ENCODE assay signal across 12 cellular contexts in genomic region chr6:20455175-20456075, GRCh38. TPM values are rescaled to one million over a fixed set of nuclear protein-coding genes. Genes with fewer than 3 reads are reported as not detected.
DNase-seq lines count a peak whose midpoint lies in the region; ATAC-seq and TF ChIP-seq lines count a peak whose summit lies in the region.
"Had no signal": no experiment of that assay in that cellular context is flagged by ENCODE, and none has a peak within 500 bp of the region (broad histone marks: within the 10 kb centered on the region; RNA-seq: fewer than 3 reads in every experiment).

No MANE protein-coding gene starts in this region.

- no peak overlapping the region for H3K4me2 ChIP-seq in neuronal stem cell (ENCODE audit: insufficient read depth, low read length, poor library complexity, severe bottlenecking)

- no peaks in the 10 kb centered on the region for H3K27me3 Mint-ChIP-seq in MCF 10A (ENCODE audit: insufficient read depth, unreplicated experiment)
- H3K27me3 Mint-ChIP-seq: activated naive CD8-positive, alpha-beta T cell treated with anti-CD3 and anti-CD28 coated beads, Interleukin-2, amount 10 ng/mL, durations not matched to agents 7 days and 5 days had no signal

- H3K27ac Mint-ChIP-seq in MCF 10A (ENCODE audit: low read depth, unreplicated experiment), result peak overlapping the region; percentile 43
- H3K27ac Mint-ChIP-seq: activated naive CD8-positive, alpha-beta T cell treated with anti-CD3 and anti-CD28 coated beads, Interleukin-2, amount 10 ng/mL, durations not matched to agents 7 days and 5 days had no signal

- H2BK12ac ChIP-seq in neuronal stem cell (ENCODE audit: low read length), result no peak overlapping the region

- no TSS peak for BruUV-seq in MCF 10A (replicated peaks; lab: Mats Ljungman, UMichigan)

- H3K9ac ChIP-seq in neuronal stem cell (ENCODE audit: low read depth, low read length, poor library complexity), result no peak overlapping the region

- CTCF ChIA-PET in MCF 10A (lab: Yijun Ruan, JAX), result interaction anchor here (0.6 to 1.3 kb wide), 4 partner anchors 11 to 820 kb away, joined by 3 to 4 read pairs (median 3); no protein-coding TSS in a partner anchor

- TF ChIP-seq POLR2A in breast epithelium (IDR thresholded peaks at IDR 0.05), result no peak

- H3K14ac ChIP-seq in neuronal stem cell (ENCODE audit: low read length), result no peak overlapping the region

- H3K4me1 ChIP-seq in breast epithelium (no peaks in the 10 kb centered on the region), thoracic aorta (ENCODE audit: control insufficient read depth in 1 of 2, low read depth in 2 of 2) (peaks cover 22 to 42% of the 10 kb centered on the region in 2 donors), neuronal stem cell (ENCODE audit: control insufficient read depth in 2 of 2, insufficient read depth in 1 of 2, low read depth in 1 of 2, low read length in 2 of 2) (no peaks in the 10 kb centered on the region)

- H3K23ac ChIP-seq in neuronal stem cell (ENCODE audit: low read depth, low read length, poor library complexity), result no peak overlapping the region

- peaks cover 21% of the 10 kb centered on the region for H3K36me3 Mint-ChIP-seq in MCF 10A (ENCODE audit: insufficient read depth, unreplicated experiment)

- peak overlapping the region in 1 of 2 donors; percentile 21 for H3K27ac ChIP-seq in breast epithelium
- H3K27ac ChIP-seq in thoracic aorta, result peak overlapping the region in 1 of 2 donors; percentile 10
- H3K27ac ChIP-seq in neuronal stem cell (replicated peaks; ENCODE audit: low read length), result no peak overlapping the region

- no peaks in the 10 kb centered on the region for H3K36me3 ChIP-seq in breast epithelium
- H3K36me3 ChIP-seq in thoracic aorta, result no peaks in the 10 kb centered on the region
- peaks cover 0 to 69% of the 10 kb centered on the region in 2 donors for H3K36me3 ChIP-seq in neuronal stem cell (replicated peaks in 1 of 2; ENCODE audit: control insufficient read depth in 2 of 2, insufficient read depth in 2 of 2, low read length in 2 of 2)

- POLR2A ChIA-PET in MCF 10A (lab: Yijun Ruan, JAX), result interaction anchor here (0.6 to 1.1 kb wide), 2 partner anchors 53 to 55 kb away, joined by 4 read pairs; no protein-coding TSS in a partner anchor

- intact Hi-C loops in MCF 10A (cut with micrococcal nuclease), result no loop called here
- intact Hi-C loops in breast epithelium (cut with DNase I; ENCODE audit: low total_unique reads), result no loop called here

- H4K91ac ChIP-seq in neuronal stem cell (ENCODE audit: low read depth, low read length, poor library complexity), result no peak overlapping the region

- no peak overlapping the region for H2BK120ac ChIP-seq in neuronal stem cell (ENCODE audit: low read depth, low read length)

- WGBS in neuronal stem cell (ENCODE audit: extremely low coverage in 2 of 2, insufficient read length in 2 of 2, insufficient replicate concordance in 1 of 2), 2 donors, result no CpG with 5 or more reads among the region's 5 CpGs

- ATAC-seq in thoracic aorta (ENCODE audit: insufficient number of reproducible peaks, low FRiP score, low read depth), result peak; percentile 33

- no peak overlapping the region for H2BK5ac ChIP-seq in neuronal stem cell (ENCODE audit: low read length)

- H3K18ac ChIP-seq in neuronal stem cell (ENCODE audit: low read length), result no peak overlapping the region

- H3K9me3 Mint-ChIP-seq in MCF 10A (ENCODE audit: unreplicated experiment), result peaks cover 12% of the 10 kb centered on the region

- H3K4ac ChIP-seq in neuronal stem cell (ENCODE audit: low read length), result no peak overlapping the region

- no peak overlapping the region for H4K8ac ChIP-seq in neuronal stem cell (ENCODE audit: low read depth, low read length)

- no peaks in the 10 kb centered on the region for H3K79me1 ChIP-seq in neuronal stem cell (ENCODE audit: low read depth, low read length)

- DNase-seq in MCF 10A (ENCODE audit: unreplicated experiment) (peak; percentile 30), breast epithelium (ENCODE audit: low spot score in 2 of 2) (no peak), T1000 (lab: John Stamatoyannopoulos, UW) (peak; percentile 24), fibroblast of the conjunctiva (ENCODE audit: low read depth) (peak; percentile 9), thoracic aorta (ENCODE audit: low spot score) (no peak), DMS153 (lab: John Stamatoyannopoulos, UW) (no peak), neuronal stem cell (ENCODE audit: low spot score) (no peak), DMS 273 (lab: John Stamatoyannopoulos, UW; ENCODE audit: unreplicated experiment) (no peak)
- DNase-seq: activated naive CD8-positive, alpha-beta T cell treated with anti-CD3 and anti-CD28 coated beads, Interleukin-2, amount 10 ng/mL, durations not matched to agents 7 days and 5 days; AML-193; GOT3 had no signal

- no peaks in the 10 kb centered on the region for H3K9me3 ChIP-seq in breast epithelium
- no peaks in the 10 kb centered on the region for H3K9me3 ChIP-seq in thoracic aorta
- peaks cover 0 to 13% of the 10 kb centered on the region in 2 donors for H3K9me3 ChIP-seq in neuronal stem cell (replicated peaks in 1 of 2; ENCODE audit: control insufficient read depth in 2 of 2, insufficient read depth in 1 of 2, low read depth in 1 of 2, low read length in 2 of 2)

- no peak overlapping the region for H2AK5ac ChIP-seq in neuronal stem cell (ENCODE audit: low read depth, low read length)

- H2BK15ac ChIP-seq in neuronal stem cell (ENCODE audit: low read length), result no peak overlapping the region

- H3K4me3 ChIP-seq in breast epithelium (no peak overlapping the region), thoracic aorta (no peak overlapping the region), neuronal stem cell (ENCODE audit: low read length in 2 of 2) (no peak overlapping the region)
- H3K4me3 ChIP-seq: skin epidermis had no signal

- H2AFZ ChIP-seq in neuronal stem cell (ENCODE audit: low read length), result no peak overlapping the region

- peak overlapping the region; percentile 5 for H3K4me3 Mint-ChIP-seq in MCF 10A (ENCODE audit: unreplicated experiment)
- H3K4me3 Mint-ChIP-seq: activated naive CD8-positive, alpha-beta T cell treated with anti-CD3 and anti-CD28 coated beads, Interleukin-2, amount 10 ng/mL, durations not matched to agents 7 days and 5 days had no signal

- H3K27me3 ChIP-seq in breast epithelium (no peaks in the 10 kb centered on the region), thoracic aorta (replicated peaks; ENCODE audit: insufficient read depth) (no peaks in the 10 kb centered on the region), neuronal stem cell (ENCODE audit: control insufficient read depth in 3 of 3, insufficient read depth in 3 of 3, low read depth in 1 of 3, low read length in 3 of 3) (no peaks in the 10 kb centered on the region)

- no peak for TF ChIP-seq CTCF in MCF 10A (IDR thresholded peaks at IDR 0.05; ENCODE audit: unreplicated experiment)
- TF ChIP-seq CTCF in breast epithelium (IDR thresholded peaks at IDR 0.05), result no peak
- no peak for TF ChIP-seq CTCF in thoracic aorta (IDR thresholded peaks at IDR 0.05)

- H3K4me1 Mint-ChIP-seq in MCF 10A (ENCODE audit: insufficient read depth, unreplicated experiment), result peaks cover 6% of the 10 kb centered on the region

RNA-seq across cellular contexts. Expression of gene E2F3, which starts 53.7 kb away (rescaled TPM):
- 18.5 and 18.7 TPM in 2 replicates for total RNA-seq in MCF 10A (2022)
- 1 to 10 TPM; 4.9 to 8.5 (median 7.5) TPM for total RNA-seq in breast epithelium
- total RNA-seq in thoracic aorta, result 10 to 100 TPM in 1 of 2 donors, 1 to 10 TPM in 1; 6.5 to 12.4 TPM
- polyA plus RNA-seq in neuronal stem cell (2013, experiment 1 of 2), result 22.6 TPM
- polyA plus RNA-seq in neuronal stem cell (2013, experiment 2 of 2), result 23.2 TPM

Comparison
In these comparisons a context has a peak if more than half of its experiments do, and no peak if none do; other contexts are left out.
1. DNase-seq: peak in MCF 10A (single experiment), T1000 (single experiment) and fibroblast of the conjunctiva (single experiment); none in breast epithelium (0 of 2), thoracic aorta (single experiment), DMS153 (single experiment), neuronal stem cell (single experiment) and DMS 273 (single experiment).